21 cellular contexts compared by ENCODE assay signal in genomic region chr10:22158426-22158825, GRCh38. TPM values are rescaled to one million over a fixed set of nuclear protein-coding genes. Genes with fewer than 3 reads are reported as not detected.
"Had no signal": no experiment of that assay in that cellular context is flagged by ENCODE, and none has a peak within 500 bp of the region (broad histone marks: within the 10 kb centered on the region; RNA-seq: fewer than 3 reads in every experiment).

No MANE protein-coding gene starts in this region.

- H3K4me1 ChIP-seq: breast epithelium, esophagus muscularis mucosa had no signal

- H3K36me3 Mint-ChIP-seq: stimulated activated naive B cell treated with anti-CD40 and anti-IgM and Interleukin-4, amounts not matched to agents 10 μg/mL and 1 μg/mL and 100 μg/mL, for 72 hours had no signal

- H3K4me3 ChIP-seq: breast epithelium, esophagus muscularis mucosa had no signal

- DNase-seq: activated CD4-positive, alpha-beta T cell treated with anti-CD3 and anti-CD28 coated beads, Interleukin-2, amount 50 U/mL, for 1 hour; activated CD8-positive, alpha-beta memory T cell treated with anti-CD3 and anti-CD28 coated beads for 24 hours; activated naive CD8-positive, alpha-beta T cell treated with anti-CD3 and anti-CD28 coated beads for 36 hours; aorta; hippocampal formation; kidney; nephron progenitor cell; occipital lobe; stimulated activated CD4-positive, alpha-beta T cell treated with anti-CD3 and anti-CD28 coated beads, Interleukin-2, amount 100 ng/mL, for 48 hours; stimulated activated naive B cell treated with anti-CD40 and anti-IgM and Interleukin-4, amounts not matched to agents 10 μg/mL and 1 μg/mL and 100 μg/mL, for 72 hours; T-helper 1 cell; T1000; trophoblast cell had no signal

- H3K9me3 Mint-ChIP-seq: activated T-helper 1 cell treated with anti-CD3 and anti-CD28 coated beads, Interleukin-12 subunit alpha, Interleukin-12 subunit beta, Interleukin-2, Interleukin-4 antibody, amounts not matched to agents 30 ng/mL and 10 ng/mL and 1 ng/mL, durations not matched to agents 14 hours and 24 hours and 36 hours had no signal

- H3K27me3 Mint-ChIP-seq: activated naive CD8-positive, alpha-beta T cell treated with anti-CD3 and anti-CD28 coated beads for 36 hours; stimulated activated naive B cell treated with anti-CD40 and anti-IgM and Interleukin-4, amounts not matched to agents 10 μg/mL and 1 μg/mL and 100 μg/mL, for 72 hours had no signal

- ATAC-seq: activated CD4-positive, CD25-positive, alpha-beta regulatory T cell treated with anti-CD3 and anti-CD28 coated beads, Interleukin-2, amount 50 U/mL, for 24 hours had no signal

- H3K27me3 ChIP-seq: breast epithelium, esophagus muscularis mucosa had no signal

- H3K36me3 ChIP-seq: breast epithelium, esophagus muscularis mucosa had no signal

- H3K4me1 Mint-ChIP-seq: nephron progenitor cell had no signal

- H3K27ac ChIP-seq: breast epithelium, esophagus muscularis mucosa had no signal

- H3K27ac Mint-ChIP-seq: activated T-helper 1 cell treated with anti-CD3 and anti-CD28 coated beads, Interleukin-12 subunit alpha, Interleukin-12 subunit beta, Interleukin-2, Interleukin-4 antibody, amounts not matched to agents 30 ng/mL and 10 ng/mL and 1 ng/mL, durations not matched to agents 14 hours and 24 hours and 36 hours; nephron progenitor cell had no signal

- H3K9me3 ChIP-seq: breast epithelium, esophagus muscularis mucosa had no signal

- H3K4me3 Mint-ChIP-seq: nephron progenitor cell had no signal

RNA-seq across cellular contexts. Expression of gene EBLN1, which starts 59.4 kb away (rescaled TPM):
- total RNA-seq: activated naive CD8-positive, alpha-beta T cell treated with anti-CD3 and anti-CD28 coated beads for 36 hours; activated T-helper 1 cell treated with anti-CD3 and anti-CD28 coated beads, Interleukin-12 subunit alpha, Interleukin-12 subunit beta, Interleukin-2, Interleukin-4 antibody, amounts not matched to agents 30 ng/mL and 10 ng/mL and 1 ng/mL, durations not matched to agents 14 hours and 24 hours and 36 hours; aorta; breast epithelium; esophagus muscularis mucosa; fibroblast of villous mesenchyme; kidney; liver; mesenteric fat pad; occipital lobe; subcutaneous adipose tissue had no signal
- polyA plus RNA-seq: aorta, liver had no signal
